8 cellular contexts compared by ENCODE assay signal in the genomic region with DNA sequence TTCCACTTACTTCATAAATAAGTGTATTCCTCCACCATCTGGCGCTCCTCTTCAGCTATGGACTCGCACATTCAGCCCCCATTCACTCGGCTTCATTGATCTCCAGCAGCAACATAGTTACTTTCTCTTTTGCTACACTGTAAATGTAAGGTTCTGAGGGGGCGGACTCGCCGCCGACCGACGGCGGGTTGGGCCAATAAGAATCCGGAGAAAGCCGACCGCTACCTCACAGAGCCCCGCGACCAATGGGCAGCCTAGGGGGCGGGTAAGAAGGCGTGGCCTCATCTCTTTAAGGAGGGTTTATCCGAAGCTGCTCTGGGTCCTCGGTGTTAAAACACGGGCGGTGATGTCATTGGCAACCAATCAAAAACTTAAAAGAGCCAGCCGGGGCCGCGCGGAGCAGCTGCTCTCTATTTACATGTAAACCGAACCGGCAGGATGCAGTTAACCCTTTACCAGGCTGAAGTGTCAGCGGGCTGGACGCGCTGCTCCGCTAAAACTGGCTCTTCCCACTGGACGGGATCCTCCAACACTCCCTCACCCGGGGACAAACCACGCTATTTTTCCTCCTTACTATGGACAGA. TPM values are rescaled to one million over a fixed set of nuclear protein-coding genes. Genes with fewer than 3 reads are reported as not detected.
DNase-seq lines count a peak whose midpoint lies in the region; ATAC-seq, FAIRE-seq and TF ChIP-seq lines count a peak whose summit lies in the region.

A gene (minus strand): TSS at position 119 of the 584 bp plus-strand sequence. CDS start 2,345 bp downstream, outside the sequence.

- H3K9ac ChIP-seq in HUES64 (ENCODE audit: low read depth, low read length), result peak within 1 kb of the TSS; percentile 48
- H3K9ac ChIP-seq in OCI-LY1 (ENCODE audit: low read length), result peak within 1 kb of the TSS; percentile 75
- H3K9ac ChIP-seq in endothelial cell of umbilical vein (replicated peaks; ENCODE audit: extremely low read depth, insufficient read depth, low read length), result peak within 1 kb of the TSS; percentile 91

- H3F3A ChIP-seq in OCI-LY1 (ENCODE audit: insufficient read depth, low read length), result no peaks in the 10 kb centered on the region

- H4K20me1 ChIP-seq in OCI-LY1 (ENCODE audit: insufficient read depth, low read length) (no peaks in the 10 kb centered on the region), endothelial cell of umbilical vein (replicated peaks; ENCODE audit: control insufficient read depth, extremely low read depth, insufficient read depth, low read length) (no peaks in the 10 kb centered on the region)

- H3K9me3 ChIP-seq in HUES64 (ENCODE audit: insufficient read depth, low read depth, low read length) (no peaks in the 10 kb centered on the region), OCI-LY1 (ENCODE audit: low read length) (no peaks in the 10 kb centered on the region), endothelial cell of umbilical vein (replicated peaks; ENCODE audit: control insufficient read depth, insufficient read depth, low read length) (no peaks in the 10 kb centered on the region)

- DNase-seq in D721Med (ENCODE audit: insufficient read length, low spot score), result peak; percentile 93
- DNase-seq in activated CD8-positive, alpha-beta memory T cell treated with anti-CD3 and anti-CD28 coated beads, Interleukin-2, amount 50 U/mL, for 4 hours, result peak; percentile 98
- peak; percentile 100 for DNase-seq in endothelial cell of umbilical vein (ENCODE audit: low read depth, low spot score)
- peak; percentile 95 to 98 for DNase-seq in mesothelial cell of epicardium (ENCODE audit: low spot score in 2 of 2, unreplicated experiment in 2 of 2)
- peak; percentile 97 to 98 for DNase-seq in stimulated activated CD8-positive, alpha-beta memory T cell treated with anti-CD3 and anti-CD28 coated beads, Interleukin-15, amount 100 ng/mL, for 4 hours (ENCODE audit: low read depth in 2 of 2)

- H3K79me2 ChIP-seq in OCI-LY1 (ENCODE audit: insufficient read depth, low read length) (peaks cover 31% of the 10 kb centered on the region), endothelial cell of umbilical vein (ENCODE audit: control insufficient read depth, insufficient read depth, low read length) (no peaks in the 10 kb centered on the region)

- no TSS peak for BruUV-seq in endothelial cell of umbilical vein (replicated peaks; lab: Mats Ljungman, UMichigan)

- H3K27ac ChIP-seq in HUES64 (ENCODE audit: low read depth, low read length), result peak within 1 kb of the TSS; percentile 73; the same call in 1 of the 2 replicates
- H3K27ac ChIP-seq in OCI-LY1 (ENCODE audit: low read depth, low read length, poor library complexity, severe bottlenecking), result peak within 1 kb of the TSS; percentile 89
- H3K27ac ChIP-seq in endothelial cell of umbilical vein (ENCODE audit: insufficient read depth, low read depth, low read length), result peak within 1 kb of the TSS; percentile 94

- no peak within 1 kb of the TSS for H3K4me3 Mint-ChIP-seq in mesothelial cell of epicardium

- H3K36me3 Mint-ChIP-seq in mesothelial cell of epicardium, result no peaks in the 10 kb centered on the region

- under 1% methylated on average over 34 of the region's 34 CpGs for WGBS in HUES64

- no peaks in the 10 kb centered on the region for H3K9me2 ChIP-seq in OCI-LY1 (ENCODE audit: low read depth, low read length)

- TF ChIP-seq POLR2A in endothelial cell of umbilical vein (IDR thresholded peaks at IDR 0.05; ENCODE audit: low read depth, low read length), result no peak

- ATAC-seq in GM21515 (IDR thresholded peaks at IDR 0.05; ENCODE audit: unreplicated experiment), result peak; percentile 87

- H2AFZ ChIP-seq in OCI-LY1 (ENCODE audit: low read length) (no peak within 1 kb of the TSS), endothelial cell of umbilical vein (ENCODE audit: low read depth, low read length) (peak within 1 kb of the TSS; percentile 88)

- dilution Hi-C loops in endothelial cell of umbilical vein (cut with MboI; ENCODE audit: extremely low pct_ligation_motif_present, low sequenced_read_pairs), result no loop called here

- peak within 1 kb of the TSS; percentile 80 for H3K4me3 ChIP-seq in HUES64 (ENCODE audit: low read length)
- peak within 1 kb of the TSS; percentile 77 for H3K4me3 ChIP-seq in OCI-LY1 (ENCODE audit: low read depth, low read length, poor library complexity, severe bottlenecking)
- peak within 1 kb of the TSS; percentile 39 to 84 (median 64) for H3K4me3 ChIP-seq in endothelial cell of umbilical vein (replicated peaks in 1 of 3; ENCODE audit: insufficient read depth in 1 of 3, low read depth in 1 of 3, low read length in 3 of 3)

- peaks cover 12% of the 10 kb centered on the region for H3K4me1 Mint-ChIP-seq in mesothelial cell of epicardium

- POLR2A ChIA-PET in endothelial cell of umbilical vein (lab: Charles Lee), result interaction anchor here (0.7 to 1.3 kb wide), 3 partner anchors 92 to 478 kb away, joined by 3 to 4 read pairs (median 4); no protein-coding TSS in a partner anchor

- TF ChIP-seq CTCF in D721Med (IDR thresholded peaks at IDR 0.05; ENCODE audit: insufficient read depth, missing control alignments) (no peak), OCI-LY1 (IDR thresholded peaks at IDR 0.05; ENCODE audit: low read length) (no peak), endothelial cell of umbilical vein (IDR thresholded peaks at IDR 0.05; ENCODE audit: extremely low read depth in 1 of 2, insufficient read depth in 1 of 2, low read depth in 1 of 2, low read length in 2 of 2) (no peak), mesothelial cell of epicardium (IDR thresholded peaks at IDR 0.05; ENCODE audit: unreplicated experiment) (no peak)

- no peaks in the 10 kb centered on the region for H3K9me1 ChIP-seq in endothelial cell of umbilical vein (replicated peaks; ENCODE audit: control insufficient read depth, extremely low read depth, insufficient read depth, low read length)

- H3K4me1 ChIP-seq in HUES64 (ENCODE audit: insufficient read depth, low read length) (peaks cover 16% of the 10 kb centered on the region), OCI-LY1 (ENCODE audit: insufficient read depth, low read length, severe bottlenecking) (peaks cover 46% of the 10 kb centered on the region), endothelial cell of umbilical vein (ENCODE audit: control insufficient read depth, extremely low read depth, insufficient read depth, low read length) (peaks cover 13% of the 10 kb centered on the region)

- H3K36me3 ChIP-seq in HUES64 (ENCODE audit: insufficient read depth, low read length) (peaks cover 7% of the 10 kb centered on the region; the same call in 1 of the 2 replicates), OCI-LY1 (ENCODE audit: insufficient read depth, low read length) (peaks cover 28% of the 10 kb centered on the region), endothelial cell of umbilical vein (ENCODE audit: control insufficient read depth in 2 of 2, extremely low read depth in 1 of 2, insufficient read depth in 2 of 2, low read length in 2 of 2) (no peaks in the 10 kb centered on the region)

- intact Hi-C loops in endothelial cell of umbilical vein (cut with micrococcal nuclease), result loop anchor here (1.0 to 10.0 kb wide), 16 partner anchors 20 to 931 kb away; no protein-coding TSS in a partner anchor

- FAIRE-seq in D721Med (lab: Jason Lieb, UNC) (peak; percentile 41), endothelial cell of umbilical vein (lab: Jason Lieb, UNC) (peak; percentile 100)

- peak within 1 kb of the TSS; percentile 84 for H3K4me2 ChIP-seq in OCI-LY1 (ENCODE audit: low read length)
- peak within 1 kb of the TSS; percentile 82 for H3K4me2 ChIP-seq in endothelial cell of umbilical vein (ENCODE audit: insufficient read depth, low read length)

- H3K9me3 Mint-ChIP-seq in mesothelial cell of epicardium, result no peaks in the 10 kb centered on the region

- no peak within 1 kb of the TSS for H3K27ac Mint-ChIP-seq in mesothelial cell of epicardium

- H3K27me3 Mint-ChIP-seq in mesothelial cell of epicardium (ENCODE audit: low read depth), result peaks cover 10% of the 10 kb centered on the region

- CTCF ChIA-PET in endothelial cell of umbilical vein (lab: Charles Lee), result interaction anchor here (0.7 to 3.5 kb wide), 19 partner anchors 9 to 1009 kb away, joined by 3 to 13 read pairs (median 4); no protein-coding TSS in a partner anchor

- H3K27me3 ChIP-seq in HUES64 (ENCODE audit: insufficient read depth, low read length), result peaks cover 21% of the 10 kb centered on the region
- no peaks in the 10 kb centered on the region for H3K27me3 ChIP-seq in OCI-LY1 (ENCODE audit: insufficient read depth, low read length)
- peaks cover 7 to 13% of the 10 kb centered on the region in 2 experiments for H3K27me3 ChIP-seq in endothelial cell of umbilical vein (ENCODE audit: control insufficient read depth in 2 of 2, insufficient read depth in 2 of 2, low read length in 2 of 2)

TF ChIP-seq in endothelial cell of umbilical vein, 7 proteins besides CTCF, POLR2A, EP300 and RAD21:
- TF ChIP-seq GATA2 (IDR thresholded peaks at IDR 0.05; ENCODE audit: insufficient read depth, insufficient read length, low read depth, low read length) (no peak), JUN (IDR thresholded peaks at IDR 0.05; ENCODE audit: borderline replicate concordance, insufficient read depth, insufficient read length, low read depth) (peak; percentile 61)
TF ChIP-seq in endothelial cell of umbilical vein: peak in this region for 1.

RNA-seq across cellular contexts. Expression of the gene that starts here (rescaled TPM):
- polyA plus RNA-seq in HUES64 (2013, experiment 1 of 2), result 2.5 TPM
- polyA plus RNA-seq in HUES64 (2013, experiment 2 of 2), result 2.2 TPM
- 1.6 and 1.9 TPM in 2 replicates for total RNA-seq in endothelial cell of umbilical vein
- polyA plus RNA-seq in endothelial cell of umbilical vein, result 1.1 and 1.6 TPM in 2 replicates
- 1.4 and 1.5 TPM in 2 replicates for polyA plus RNA-seq in endothelial cell of umbilical vein (2011; cell fraction: cytosol; rRNA removed)
- polyA plus RNA-seq in endothelial cell of umbilical vein (2011; cell fraction: nucleus; rRNA removed), result 4.2 and 4.4 TPM in 2 replicates
- polyA plus RNA-seq in endothelial cell of umbilical vein (2012), result 0.64 and 0.82 TPM in 2 replicates
- 1.9 and 3.4 TPM in 2 replicates for polyA minus RNA-seq in endothelial cell of umbilical vein
- polyA minus RNA-seq in endothelial cell of umbilical vein (2011; cell fraction: cytosol; rRNA and poly(A)+ RNA removed), result 3.2 TPM
- 8.3 and 8.6 TPM in 2 replicates for polyA minus RNA-seq in endothelial cell of umbilical vein (2011; cell fraction: nucleus; rRNA and poly(A)+ RNA removed)
- 3.5 to 4.0 TPM (median 3.7 TPM) in 3 replicates for total RNA-seq in mesothelial cell of epicardium

Comparison
In these comparisons a context has a peak if more than half of its experiments do, and no peak if none do; other contexts are left out.
1. Peak in every context shown above with its lines: DNase-seq, ATAC-seq, H3K4me3 ChIP-seq and H3K27ac ChIP-seq.